8 cellular contexts compared by ENCODE assay signal in genomic region chr1:203025721-203026665, GRCh38. TPM values are rescaled to one million over a fixed set of nuclear protein-coding genes. Genes with fewer than 3 reads are reported as not detected.
A peak's percentile ranks its signal among the peaks of the same experiment; 100 is the strongest.
DNase-seq lines count a peak whose midpoint lies in the region; ATAC-seq and TF ChIP-seq lines count a peak whose summit lies in the region.

PPFIA4 (plus strand) TSS chr1:203026491; CDS start chr1:203039009, 12,518 bp downstream.

- peak; percentile 96 for DNase-seq in NCI-H2107 (lab: John Stamatoyannopoulos, UW)
- DNase-seq in MCF 10A (ENCODE audit: unreplicated experiment): peak; percentile 93

- H3K9ac ChIP-seq in iPS-20b (ENCODE audit: low read depth, low read length) (peak within 1 kb of the TSS; percentile 79; the same call in 1 of the 2 replicates), skeletal muscle satellite cell (ENCODE audit: low read depth, low read length) (peak within 1 kb of the TSS; percentile 84)

- peak within 1 kb of the TSS; percentile 98 for H3K4me2 ChIP-seq in skeletal muscle satellite cell (ENCODE audit: low read length)

- H3K36me3 Mint-ChIP-seq in MCF 10A (ENCODE audit: insufficient read depth, unreplicated experiment): peaks cover 38% of the 10 kb centered on the region

- peak; percentile 83 for ATAC-seq in GM18502 (IDR thresholded peaks at IDR 0.05; ENCODE audit: poor library complexity, unreplicated experiment)
- ATAC-seq in HG03039 (IDR thresholded peaks at IDR 0.05; ENCODE audit: unreplicated experiment): peak; percentile 69
- ATAC-seq in HG02938 (IDR thresholded peaks at IDR 0.05; ENCODE audit: unreplicated experiment): no peak

- TSS peak; percentile 92 for BruUV-seq in MCF 10A (replicated peaks; lab: Mats Ljungman, UMichigan)

- H3K4me1 ChIP-seq in iPS-20b (ENCODE audit: insufficient read depth, low read length) (no peaks in the 10 kb centered on the region), skeletal muscle satellite cell (ENCODE audit: control insufficient read depth, insufficient read depth, low read length) (peaks cover 19% of the 10 kb centered on the region)

- no peaks in the 10 kb centered on the region for H3K9me3 ChIP-seq in iPS-20b (ENCODE audit: insufficient read depth, low read depth, low read length)
- no peaks in the 10 kb centered on the region for H3K9me3 ChIP-seq in skeletal muscle satellite cell (replicated peaks; ENCODE audit: low read length)

- peaks cover 41% of the 10 kb centered on the region for H3K36me3 ChIP-seq in iPS-20b (ENCODE audit: insufficient read depth, low read depth, low read length)
- peaks cover 24% of the 10 kb centered on the region for H3K36me3 ChIP-seq in skeletal muscle satellite cell (ENCODE audit: insufficient read depth, low read length)

- H3K27me3 ChIP-seq in iPS-20b (ENCODE audit: insufficient read depth, low read length): peaks cover 36% of the 10 kb centered on the region
- H3K27me3 ChIP-seq in skeletal muscle satellite cell (ENCODE audit: control insufficient read depth, insufficient read depth, low read length): peaks cover 5% of the 10 kb centered on the region

- H3K4me3 ChIP-seq in iPS-20b (ENCODE audit: low read length) (peak within 1 kb of the TSS; percentile 86), skeletal muscle satellite cell (ENCODE audit: low read length) (peak within 1 kb of the TSS; percentile 95)

- H3K27me3 Mint-ChIP-seq in MCF 10A (ENCODE audit: insufficient read depth, unreplicated experiment): peaks cover 11% of the 10 kb centered on the region

- peak within 1 kb of the TSS; percentile 63 for H3K27ac Mint-ChIP-seq in MCF 10A (ENCODE audit: low read depth, unreplicated experiment)

- H3K9me3 Mint-ChIP-seq in MCF 10A (ENCODE audit: unreplicated experiment): no peaks in the 10 kb centered on the region

- TF ChIP-seq CTCF in VCaP (conservative IDR thresholded peaks at IDR 0.05): no peak
- no peak for TF ChIP-seq CTCF in MCF 10A (IDR thresholded peaks at IDR 0.05; ENCODE audit: unreplicated experiment)

- intact Hi-C loops in MCF 10A (cut with micrococcal nuclease): no loop called here

- peaks cover 8% of the 10 kb centered on the region for H3K4me1 Mint-ChIP-seq in MCF 10A (ENCODE audit: insufficient read depth, unreplicated experiment)

- H3K27ac ChIP-seq in VCaP (peak within 1 kb of the TSS; percentile 46; the same call in 1 of the 2 replicates), iPS-20b (ENCODE audit: low read length) (no peak within 1 kb of the TSS)

- POLR2A ChIA-PET in MCF 10A (lab: Yijun Ruan, JAX): interaction anchor here (0.5 to 3.0 kb wide), 9 partner anchors 9 to 449 kb away, joined by 3 to 51 read pairs (median 4); partner anchors contain the start of gene TMEM183A

- peak within 1 kb of the TSS; percentile 68 for H3K4me3 Mint-ChIP-seq in MCF 10A (ENCODE audit: unreplicated experiment)

- CTCF ChIA-PET in MCF 10A (lab: Yijun Ruan, JAX): interaction anchor here (0.6 to 2.0 kb wide), 17 partner anchors 10 to 833 kb away, joined by 3 to 8 read pairs (median 4); partner anchors contain the start of gene TMEM183A

RNA-seq across cellular contexts. Expression of gene PPFIA4, which starts in this region (rescaled TPM):
- 0.16 and 0.49 TPM in 2 replicates for total RNA-seq in MCF 10A (2022)
- total RNA-seq in skeletal muscle satellite cell (2012; rRNA removed): 4.8 and 14.6 TPM in 2 replicates

Comparison
In these comparisons a context has a peak if more than half of its experiments do, and no peak if none do; other contexts are left out.
1. Peak in DNase-seq in MCF 10A; RNA of the gene not detected or under 1 TPM.